31 cellular contexts compared by ENCODE assay signal in genomic region chr11:12517741-12518140, GRCh38.
"Had no signal": no experiment of that assay in that cellular context is flagged by ENCODE, and none has a peak within 500 bp of the region (broad histone marks: within the 10 kb centered on the region; RNA-seq: fewer than 3 reads in every experiment).

No MANE protein-coding gene starts in this region.

- ATAC-seq: activated CD4-positive, alpha-beta T cell treated with anti-CD3 and anti-CD28 coated beads for 36 hours; activated naive CD8-positive, alpha-beta T cell treated with anti-CD3 and anti-CD28 coated beads, Interleukin-2, amount 50 U/mL, for 24 hours; body of pancreas had no signal

- H3K4me3 Mint-ChIP-seq: activated CD4-positive, alpha-beta memory T cell treated with anti-CD3 and anti-CD28 coated beads, Interleukin-2, amount 10 ng/mL, durations not matched to agents 7 days and 5 days; activated CD4-positive, alpha-beta T cell treated with anti-CD3 and anti-CD28 coated beads for 36 hours; activated CD4-positive, alpha-beta T cell treated with anti-CD3 and anti-CD28 coated beads, Interleukin-2, amount 10 ng/mL, durations not matched to agents 24 days and 14 days; activated naive CD4-positive, alpha-beta T cell treated with anti-CD3 and anti-CD28 coated beads for 36 hours; activated naive CD4-positive, alpha-beta T cell treated with anti-CD3 and anti-CD28 coated beads, Interleukin-2, amount 50 U/mL, for 24 hours; activated naive CD8-positive, alpha-beta T cell treated with anti-CD3 and anti-CD28 coated beads for 36 hours; activated naive CD8-positive, alpha-beta T cell treated with anti-CD3 and anti-CD28 coated beads, Interleukin-2, amount 50 U/mL, for 24 hours; activated T-cell treated with anti-CD3 and anti-CD28 coated beads, Interleukin-2, amount 50 U/mL, for 4 hours; T-cell; T-helper 1 cell treated with Interleukin-12 subunit alpha and Interleukin-12 subunit beta and Interleukin-4 antibody, amounts not matched to agents 30 μg/mL and 1 μg/mL, for 36 hours had no signal

- DNase-seq: activated CD4-positive, alpha-beta memory T cell treated with anti-CD3 and anti-CD28 coated beads, Interleukin-2, amount 10 ng/mL, durations not matched to agents 7 days and 5 days; activated CD4-positive, alpha-beta T cell treated with anti-CD3 and anti-CD28 coated beads for 36 hours; activated CD4-positive, alpha-beta T cell treated with anti-CD3 and anti-CD28 coated beads, Interleukin-2, amount 10 ng/mL, durations not matched to agents 24 days and 14 days; activated CD4-positive, alpha-beta T cell treated with anti-CD3 and anti-CD28 coated beads, Interleukin-2, amount 50 U/mL, for 4 hours; activated CD4-positive, CD25-positive, alpha-beta regulatory T cell; activated CD4-positive, CD25-positive, alpha-beta regulatory T cell treated with anti-CD3 and anti-CD28 coated beads, Interleukin-2, amount 50 U/mL, for 72 hours; activated CD8-positive, alpha-beta memory T cell treated with anti-CD3 and anti-CD28 coated beads, Interleukin-2, amount 50 U/mL, for 48 hours; activated effector memory CD4-positive, alpha-beta T cell treated with anti-CD3 and anti-CD28 coated beads, Interleukin-2, amount 50 U/mL, for 16 hours; activated naive CD4-positive, alpha-beta T cell treated with anti-CD3 and anti-CD28 coated beads for 36 hours; activated naive CD8-positive, alpha-beta T cell treated with anti-CD3 and anti-CD28 coated beads for 36 hours; activated naive CD8-positive, alpha-beta T cell treated with anti-CD3 and anti-CD28 coated beads, Interleukin-2, amount 50 U/mL, for 24 hours; activated T-cell treated with anti-CD3 and anti-CD28 coated beads for 4 hours; activated T-cell treated with anti-CD3 and anti-CD28 coated beads, Interleukin-2, amount 50 U/mL, for 4 hours; amygdala; aorta; body of pancreas; central memory CD4-positive, alpha-beta T cell; cerebellar nuclear complex; colonic mucosa; effector CD8-positive, alpha-beta T cell; foreskin fibroblast; head of caudate nucleus; SW 1271; T-cell; T-helper 9 cell had no signal

- H3K36me3 Mint-ChIP-seq: activated naive CD4-positive, alpha-beta T cell treated with anti-CD3 and anti-CD28 coated beads, Interleukin-2, amount 50 U/mL, for 24 hours; activated naive CD8-positive, alpha-beta T cell treated with anti-CD3 and anti-CD28 coated beads for 36 hours; T-cell had no signal

- H3K4me1 Mint-ChIP-seq: activated CD4-positive, alpha-beta memory T cell treated with anti-CD3 and anti-CD28 coated beads, Interleukin-2, amount 10 ng/mL, durations not matched to agents 7 days and 5 days; activated CD4-positive, alpha-beta T cell treated with anti-CD3 and anti-CD28 coated beads for 36 hours; activated CD4-positive, alpha-beta T cell treated with anti-CD3 and anti-CD28 coated beads, Interleukin-2, amount 10 ng/mL, durations not matched to agents 24 days and 14 days; activated naive CD4-positive, alpha-beta T cell treated with anti-CD3 and anti-CD28 coated beads, Interleukin-2, amount 50 U/mL, for 24 hours; activated naive CD8-positive, alpha-beta T cell treated with anti-CD3 and anti-CD28 coated beads for 36 hours; activated naive CD8-positive, alpha-beta T cell treated with anti-CD3 and anti-CD28 coated beads, Interleukin-2, amount 50 U/mL, for 24 hours; T-cell had no signal

- H3K9me3 Mint-ChIP-seq: activated CD4-positive, alpha-beta memory T cell treated with anti-CD3 and anti-CD28 coated beads, Interleukin-2, amount 10 ng/mL, durations not matched to agents 7 days and 5 days; activated CD4-positive, alpha-beta T cell treated with anti-CD3 and anti-CD28 coated beads, Interleukin-2, amount 10 ng/mL, durations not matched to agents 24 days and 14 days; activated naive CD4-positive, alpha-beta T cell treated with anti-CD3 and anti-CD28 coated beads for 36 hours; activated naive CD4-positive, alpha-beta T cell treated with anti-CD3 and anti-CD28 coated beads, Interleukin-2, amount 50 U/mL, for 24 hours; activated naive CD8-positive, alpha-beta T cell treated with anti-CD3 and anti-CD28 coated beads for 36 hours; activated naive CD8-positive, alpha-beta T cell treated with anti-CD3 and anti-CD28 coated beads, Interleukin-2, amount 50 U/mL, for 24 hours; activated T-cell treated with anti-CD3 and anti-CD28 coated beads, Interleukin-2, amount 50 U/mL, for 4 hours; activated T-helper 2 cell treated with anti-CD3 and anti-CD28 coated beads, Interferon-gamma antibody, Interleukin-2, Interleukin-4, amounts not matched to agents 10 μg/mL and 5 μg/mL and 100 μg/mL, durations not matched to agents 14 hours and 24 hours and 36 hours; T-cell; T-helper 1 cell treated with Interleukin-12 subunit alpha and Interleukin-12 subunit beta and Interleukin-4 antibody, amounts not matched to agents 30 μg/mL and 1 μg/mL, for 36 hours had no signal

- H3K27me3 Mint-ChIP-seq: activated CD4-positive, alpha-beta memory T cell treated with anti-CD3 and anti-CD28 coated beads, Interleukin-2, amount 10 ng/mL, durations not matched to agents 7 days and 5 days; activated CD4-positive, alpha-beta T cell treated with anti-CD3 and anti-CD28 coated beads, Interleukin-2, amount 10 ng/mL, durations not matched to agents 24 days and 14 days; activated naive CD4-positive, alpha-beta T cell treated with anti-CD3 and anti-CD28 coated beads, Interleukin-2, amount 50 U/mL, for 24 hours; activated naive CD8-positive, alpha-beta T cell treated with anti-CD3 and anti-CD28 coated beads for 36 hours; activated naive CD8-positive, alpha-beta T cell treated with anti-CD3 and anti-CD28 coated beads, Interleukin-2, amount 50 U/mL, for 24 hours; T-cell had no signal

- FAIRE-seq: endometrium, endothelial cell of umbilical vein, frontal cortex had no signal

- H3K27ac Mint-ChIP-seq: activated CD4-positive, alpha-beta memory T cell treated with anti-CD3 and anti-CD28 coated beads, Interleukin-2, amount 10 ng/mL, durations not matched to agents 7 days and 5 days; activated CD4-positive, alpha-beta T cell treated with anti-CD3 and anti-CD28 coated beads for 36 hours; activated CD4-positive, alpha-beta T cell treated with anti-CD3 and anti-CD28 coated beads, Interleukin-2, amount 10 ng/mL, durations not matched to agents 24 days and 14 days; activated naive CD4-positive, alpha-beta T cell treated with anti-CD3 and anti-CD28 coated beads for 36 hours; activated naive CD4-positive, alpha-beta T cell treated with anti-CD3 and anti-CD28 coated beads, Interleukin-2, amount 50 U/mL, for 24 hours; activated naive CD8-positive, alpha-beta T cell treated with anti-CD3 and anti-CD28 coated beads for 36 hours; activated naive CD8-positive, alpha-beta T cell treated with anti-CD3 and anti-CD28 coated beads, Interleukin-2, amount 50 U/mL, for 24 hours; activated T-helper 2 cell treated with anti-CD3 and anti-CD28 coated beads, Interferon-gamma antibody, Interleukin-2, Interleukin-4, amounts not matched to agents 10 μg/mL and 5 μg/mL and 100 μg/mL, durations not matched to agents 14 hours and 24 hours and 36 hours; T-cell; T-helper 1 cell treated with Interleukin-12 subunit alpha and Interleukin-12 subunit beta and Interleukin-4 antibody, amounts not matched to agents 30 μg/mL and 1 μg/mL, for 36 hours had no signal
